In the genomic region with DNA sequence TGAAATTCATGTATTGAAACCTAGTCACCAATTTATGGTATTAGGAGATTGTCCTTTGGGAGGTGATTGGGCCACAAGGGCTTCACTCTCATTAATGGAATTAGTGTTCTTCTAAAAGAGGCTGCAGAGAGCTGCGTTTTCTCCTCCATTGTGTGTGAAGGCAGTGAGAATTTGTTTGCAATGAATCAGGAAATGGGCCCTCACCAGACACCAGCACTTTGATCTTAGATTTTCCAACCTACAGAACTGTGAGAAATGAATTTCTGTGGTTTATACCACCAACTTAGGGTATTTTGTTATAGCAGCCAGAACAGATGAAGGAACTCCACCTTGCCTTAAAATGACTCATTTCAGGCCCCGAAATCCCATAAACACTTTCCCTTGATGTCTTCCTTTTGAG, we compare ENCODE assay signal across 15 cellular contexts.
DNase-seq lines count a peak whose midpoint lies in the region; ATAC-seq, FAIRE-seq and TF ChIP-seq lines count a peak whose summit lies in the region.
"Had no signal": no experiment of that assay in that cellular context is flagged by ENCODE, and none has a peak within 500 bp of the region (broad histone marks: within the 10 kb centered on the region; RNA-seq: fewer than 3 reads in every experiment).

No MANE protein-coding gene starts in this region.

- no peak for DNase-seq in GM23338 (ENCODE audit: low spot score)
- no peak for DNase-seq in GM12878 (ENCODE audit: low read depth, low spot score)
- DNase-seq in AG08395 (ENCODE audit: low spot score): no peak
- no peak for DNase-seq in mesenteric fat pad (ENCODE audit: low spot score)
- DNase-seq in activated CD4-positive, CD25-positive, alpha-beta regulatory T cell (lab: John Stamatoyannopoulos, UW): no peak
- DNase-seq: AML-193; CD4-positive, CD25-positive, alpha-beta regulatory T cell; DMS 273 treated with DMSO at 0.1 percent for 48 hours had no signal

- H3K9me2 ChIP-seq in GM23338 (ENCODE audit: insufficient read depth): peaks cover 42% of the 10 kb centered on the region

- no peaks in the 10 kb centered on the region for H3K9me3 ChIP-seq in GM12878 (replicated peaks; ENCODE audit: control insufficient read depth, insufficient read depth, low read length)
- H3K9me3 ChIP-seq: BLaER1, HAP-1 had no signal

- RAD21 ChIA-PET in GM12878 (lab: Charles Lee; ENCODE audit: unreplicated experiment): interaction anchor here (1.0 kb wide), 1 partner anchor 19 kb away, joined by 3 read pairs; no protein-coding TSS in a partner anchor

- H3F3A ChIP-seq in GM23338 (replicated peaks; ENCODE audit: low read depth): no peaks in the 10 kb centered on the region

- SMC1A ChIA-PET in GM12878 (lab: Charles Lee; ENCODE audit: uncharacterized antibody, unreplicated experiment): no interaction called here

- no TSS peak for BruUV-seq in GM12878 (replicated peaks; lab: Mats Ljungman, UMichigan)

- H3K9me3 Mint-ChIP-seq in GM23338: no peaks in the 10 kb centered on the region; the same call in 2 of the 3 replicates

- H3K4me3 ChIP-seq in GM23338 (no peak overlapping the region), GM12878 (no peak overlapping the region)
- H3K4me3 ChIP-seq: BLaER1, HAP-1 had no signal

- in situ Hi-C loops in GM12878 (cut with MboI): no loop called here

- no peaks in the 10 kb centered on the region for H3K79me2 ChIP-seq in GM23338 (replicated peaks; ENCODE audit: insufficient read depth)
- no peaks in the 10 kb centered on the region for H3K79me2 ChIP-seq in GM12878 (ENCODE audit: control insufficient read depth, insufficient read depth, low read length)

- CTCF ChIA-PET in GM12878 (lab: Yijun Ruan, JAX): no interaction called here

- no peak overlapping the region for H3K27ac Mint-ChIP-seq in GM23338
- H3K27ac Mint-ChIP-seq: CD4-positive, CD25-positive, alpha-beta regulatory T cell had no signal

- intact Hi-C loops in GM12878 (cut with micrococcal nuclease; ENCODE audit: unreplicated experiment): no loop called here

- H2AFZ ChIP-seq in GM23338 (0 out of 2 replicates have a peak overlapping the region, but pooled peaks have one; percentile 38), GM12878 (ENCODE audit: control insufficient read depth, low read depth, low read length) (no peak overlapping the region)

- H3K27ac ChIP-seq in GM23338 (ENCODE audit: low read depth): no peak overlapping the region
- no peak overlapping the region for H3K27ac ChIP-seq in GM12878 (ENCODE audit: control insufficient read depth, insufficient read depth)
- H3K27ac ChIP-seq: BLaER1 had no signal

- TF ChIP-seq CTCF in GM23338 (conservative IDR thresholded peaks at IDR 0.05; ENCODE audit: low read depth in 2 of 2): no peak
- TF ChIP-seq CTCF in GM12878 (IDR thresholded peaks at IDR 0.05 in 2 of 3, conservative IDR thresholded peaks at IDR 0.05 in 1 of 3; ENCODE audit: control insufficient read depth in 2 of 3, extremely low read depth in 1 of 3, insufficient read depth in 1 of 3, low read depth in 3 of 3, low read length in 3 of 3): no peak

- ATAC-seq in GM18868 (IDR thresholded peaks at IDR 0.05; ENCODE audit: unreplicated experiment) (peak; percentile 68), GM23338 (no peak), HG03442 (IDR thresholded peaks at IDR 0.05; ENCODE audit: unreplicated experiment) (peak; percentile 73), GM12878 (peak; percentile 52)
- ATAC-seq: HepG2 had no signal

- H3K4me1 Mint-ChIP-seq in GM23338: peaks cover 9% of the 10 kb centered on the region; the same call in 2 of the 3 replicates
- H3K4me1 Mint-ChIP-seq: CD4-positive, CD25-positive, alpha-beta regulatory T cell had no signal

- H3K4me2 ChIP-seq in GM23338 (no peak overlapping the region), GM12878 (ENCODE audit: control insufficient read depth, insufficient read depth) (no peak overlapping the region)
- H3K4me2 ChIP-seq: BLaER1 had no signal

- no peak overlapping the region for H3K9ac ChIP-seq in GM12878 (ENCODE audit: control insufficient read depth, insufficient read depth, low read length)
- H3K9ac ChIP-seq: BLaER1 had no signal

- POLR2A ChIA-PET in GM12878 (lab: Charles Lee): no interaction called here

- no peak for FAIRE-seq in GM12878 (lab: Jason Lieb, UNC)
- FAIRE-seq: H1, HepG2, HTR-8/SVneo had no signal

- no peak for TF ChIP-seq POLR2A in GM12878 (IDR thresholded peaks at IDR 0.05; ENCODE audit: low read depth, low read length)

- peaks cover 9% of the 10 kb centered on the region; the same call in 1 of the 2 replicates for H3K4me1 ChIP-seq in GM23338 (ENCODE audit: insufficient read depth)
- no peaks in the 10 kb centered on the region for H3K4me1 ChIP-seq in GM12878 (ENCODE audit: control insufficient read depth, insufficient read depth, low read length)
- H3K4me1 ChIP-seq: BLaER1, HAP-1 had no signal

- TF ChIP-seq RAD21 in GM12878 (IDR thresholded peaks at IDR 0.05; ENCODE audit: insufficient read depth, low read depth, low read length): no peak

- no peak overlapping the region for H3K4me3 Mint-ChIP-seq in GM23338
- H3K4me3 Mint-ChIP-seq: CD4-positive, CD25-positive, alpha-beta regulatory T cell had no signal

- TF ChIP-seq EP300 in GM12878 (IDR thresholded peaks at IDR 0.05; ENCODE audit: borderline replicate concordance in 1 of 2, control insufficient read depth in 1 of 2, low read depth in 2 of 2, low read length in 2 of 2): no peak

- H3K36me3 ChIP-seq in GM23338 (ENCODE audit: insufficient read depth) (no peaks in the 10 kb centered on the region), GM12878 (ENCODE audit: control insufficient read depth in 2 of 2, insufficient read depth in 2 of 2, low read length in 1 of 2) (no peaks in the 10 kb centered on the region)
- H3K36me3 ChIP-seq: BLaER1, HAP-1 had no signal

- WGBS in GM12878 (ENCODE audit: insufficient coverage, insufficient replicate concordance, low lambda C conversion rate, missing lambda C conversion rate): 0% methylated on average over 2 of the region's 2 CpGs

- H3K27me3 ChIP-seq in GM23338 (ENCODE audit: insufficient read depth) (no peaks in the 10 kb centered on the region), GM12878 (replicated peaks in 1 of 2; ENCODE audit: control insufficient read depth in 2 of 2, insufficient read depth in 2 of 2, low read length in 1 of 2) (no peaks in the 10 kb centered on the region)
- H3K27me3 ChIP-seq: BLaER1 had no signal

- peaks cover 3% of the 10 kb centered on the region for H3K27me3 Mint-ChIP-seq in GM23338 (ENCODE audit: insufficient read depth, low read depth, poor library complexity)
- H3K27me3 Mint-ChIP-seq: CD4-positive, CD25-positive, alpha-beta regulatory T cell had no signal

- H3K36me3 Mint-ChIP-seq in GM23338 (ENCODE audit: low read depth): no peaks in the 10 kb centered on the region; the same call in 2 of the 3 replicates
- H3K36me3 Mint-ChIP-seq: CD4-positive, CD25-positive, alpha-beta regulatory T cell had no signal

- H4K20me1 ChIP-seq in GM23338 (replicated peaks; ENCODE audit: insufficient read depth): no peaks in the 10 kb centered on the region
- H4K20me1 ChIP-seq in GM12878 (ENCODE audit: control insufficient read depth, insufficient read depth): no peaks in the 10 kb centered on the region
- H4K20me1 ChIP-seq: BLaER1 had no signal

TF ChIP-seq in GM23338, 12 proteins besides CTCF, POLR2A, EP300 and RAD21 (continues in another document):
- TF ChIP-seq EZH2phosphoT487 (IDR thresholded peaks at IDR 0.05; ENCODE audit: unreplicated experiment): no peak

TF ChIP-seq in GM12878, 131 proteins besides CTCF, POLR2A, EP300 and RAD21:
- TF ChIP-seq RUNX3 (IDR thresholded peaks at IDR 0.05; ENCODE audit: low read length): peak; percentile 81
- TF ChIP-seq, protein P1, sequence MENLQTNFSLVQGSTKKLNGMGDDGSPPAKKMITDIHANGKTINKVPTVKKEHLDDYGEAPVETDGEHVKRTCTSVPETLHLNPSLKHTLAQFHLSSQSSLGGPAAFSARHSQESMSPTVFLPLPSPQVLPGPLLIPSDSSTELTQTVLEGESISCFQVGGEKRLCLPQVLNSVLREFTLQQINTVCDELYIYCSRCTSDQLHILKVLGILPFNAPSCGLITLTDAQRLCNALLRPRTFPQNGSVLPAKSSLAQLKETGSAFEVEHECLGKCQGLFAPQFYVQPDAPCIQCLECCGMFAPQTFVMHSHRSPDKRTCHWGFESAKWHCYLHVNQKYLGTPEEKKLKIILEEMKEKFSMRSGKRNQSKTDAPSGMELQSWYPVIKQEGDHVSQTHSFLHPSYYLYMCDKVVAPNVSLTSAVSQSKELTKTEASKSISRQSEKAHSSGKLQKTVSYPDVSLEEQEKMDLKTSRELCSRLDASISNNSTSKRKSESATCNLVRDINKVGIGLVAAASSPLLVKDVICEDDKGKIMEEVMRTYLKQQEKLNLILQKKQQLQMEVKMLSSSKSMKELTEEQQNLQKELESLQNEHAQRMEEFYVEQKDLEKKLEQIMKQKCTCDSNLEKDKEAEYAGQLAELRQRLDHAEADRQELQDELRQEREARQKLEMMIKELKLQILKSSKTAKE (IDR thresholded peaks at IDR 0.05; ENCODE audit: low read depth, poor library complexity, severe bottlenecking): no peak
- peak; percentile 26; the same call in 1 of the 2 replicates for TF ChIP-seq IKZF1 (conservative IDR thresholded peaks at IDR 0.05)
- TF ChIP-seq NFIC (IDR thresholded peaks at IDR 0.05; ENCODE audit: low read depth, low read length): peak; percentile 66; the same call in 1 of the 2 replicates
- no peak for TF ChIP-seq MEF2B (IDR thresholded peaks at IDR 0.05; ENCODE audit: partially characterized antibody, poor library complexity, severe bottlenecking)
- TF ChIP-seq, protein P2, sequence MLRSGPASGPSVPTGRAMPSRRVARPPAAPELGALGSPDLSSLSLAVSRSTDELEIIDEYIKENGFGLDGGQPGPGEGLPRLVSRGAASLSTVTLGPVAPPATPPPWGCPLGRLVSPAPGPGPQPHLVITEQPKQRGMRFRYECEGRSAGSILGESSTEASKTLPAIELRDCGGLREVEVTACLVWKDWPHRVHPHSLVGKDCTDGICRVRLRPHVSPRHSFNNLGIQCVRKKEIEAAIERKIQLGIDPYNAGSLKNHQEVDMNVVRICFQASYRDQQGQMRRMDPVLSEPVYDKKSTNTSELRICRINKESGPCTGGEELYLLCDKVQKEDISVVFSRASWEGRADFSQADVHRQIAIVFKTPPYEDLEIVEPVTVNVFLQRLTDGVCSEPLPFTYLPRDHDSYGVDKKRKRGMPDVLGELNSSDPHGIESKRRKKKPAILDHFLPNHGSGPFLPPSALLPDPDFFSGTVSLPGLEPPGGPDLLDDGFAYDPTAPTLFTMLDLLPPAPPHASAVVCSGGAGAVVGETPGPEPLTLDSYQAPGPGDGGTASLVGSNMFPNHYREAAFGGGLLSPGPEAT (IDR thresholded peaks at IDR 0.05; ENCODE audit: low read depth): no peak
- TF ChIP-seq JUNB (IDR thresholded peaks at IDR 0.05): peak; percentile 35
- peak; percentile 75 for TF ChIP-seq TCF7 (IDR thresholded peaks at IDR 0.05; ENCODE audit: borderline replicate concordance)
- no peak for TF ChIP-seq HDAC2 (IDR thresholded peaks at IDR 0.05)
